41 cellular contexts compared by ENCODE assay signal in genomic region chr20:52874241-52874640, GRCh38.
"Had no signal": no experiment of that assay in that cellular context is flagged by ENCODE, and none has a peak within 500 bp of the region (broad histone marks: within the 10 kb centered on the region; RNA-seq: fewer than 3 reads in every experiment).

No MANE protein-coding gene starts in this region.

- H3K27me3 Mint-ChIP-seq: activated naive CD4-positive, alpha-beta T cell treated with anti-CD3 and anti-CD28 coated beads, Interleukin-2, amount 50 U/mL, for 24 hours; activated naive CD8-positive, alpha-beta T cell; activated naive CD8-positive, alpha-beta T cell treated with anti-CD3 and anti-CD28 coated beads for 36 hours; activated naive CD8-positive, alpha-beta T cell treated with anti-CD3 and anti-CD28 coated beads, Interleukin-2, amount 10 ng/mL, durations not matched to agents 7 days and 5 days; activated T-helper 17 cell treated with anti-CD3 and anti-CD28 coated beads, Interleukin-2, amount 50 U/mL, for 72 hours had no signal

- H3K4me3 ChIP-seq: adrenal gland, ascending aorta, body of pancreas, breast epithelium, cardiac muscle cell had no signal

- H3K27ac Mint-ChIP-seq: activated naive CD4-positive, alpha-beta T cell treated with anti-CD3 and anti-CD28 coated beads for 36 hours; activated naive CD4-positive, alpha-beta T cell treated with anti-CD3 and anti-CD28 coated beads, Interleukin-2, amount 10 ng/mL, durations not matched to agents 7 days and 5 days; activated naive CD4-positive, alpha-beta T cell treated with anti-CD3 and anti-CD28 coated beads, Interleukin-2, amount 50 U/mL, for 24 hours; activated naive CD4-positive, alpha-beta T cell treated with anti-CD3 and anti-CD28 coated beads, Interleukin-2, amount 50 U/mL, for 72 hours; activated naive CD8-positive, alpha-beta T cell; activated naive CD8-positive, alpha-beta T cell treated with anti-CD3 and anti-CD28 coated beads for 36 hours; activated naive CD8-positive, alpha-beta T cell treated with anti-CD3 and anti-CD28 coated beads, Interleukin-2, amount 10 ng/mL, durations not matched to agents 7 days and 5 days; activated naive CD8-positive, alpha-beta T cell treated with anti-CD3 and anti-CD28 coated beads, Interleukin-2, amount 50 U/mL, for 24 hours; activated T-cell treated with anti-CD3 and anti-CD28 coated beads, Interleukin-2, amount 50 U/mL, for 24 hours; activated T-cell treated with anti-CD3 and anti-CD28 coated beads, Interleukin-2, amount 50 U/mL, for 72 hours; activated T-helper 1 cell treated with anti-CD3 and anti-CD28 coated beads, Interleukin-12 subunit alpha, Interleukin-12 subunit beta, Interleukin-2, Interleukin-4 antibody, amounts not matched to agents 30 ng/mL and 10 ng/mL and 1 ng/mL, durations not matched to agents 14 hours and 24 hours and 36 hours; activated T-helper 17 cell treated with anti-CD3 and anti-CD28 coated beads, Interleukin-2, amount 50 U/mL, for 72 hours; activated T-helper 2 cell treated with anti-CD3 and anti-CD28 coated beads, Interferon-gamma antibody, Interleukin-2, Interleukin-4, amounts not matched to agents 10 μg/mL and 5 μg/mL and 100 μg/mL, durations not matched to agents 14 hours and 24 hours and 36 hours; brain had no signal

- ATAC-seq: activated naive CD4-positive, alpha-beta T cell treated with anti-CD3 and anti-CD28 coated beads, Interleukin-2, amount 50 U/mL, for 72 hours; activated naive CD8-positive, alpha-beta T cell treated with anti-CD3 and anti-CD28 coated beads, Interleukin-2, amount 50 U/mL, for 24 hours; activated T-cell treated with anti-CD3 and anti-CD28 coated beads, Interleukin-2, amount 50 U/mL, for 4 hours; activated T-cell treated with anti-CD3 and anti-CD28 coated beads, Interleukin-2, amount 50 U/mL, for 72 hours; activated T-helper 17 cell treated with anti-CD3 and anti-CD28 coated beads, Interleukin-2, amount 50 U/mL, for 72 hours; body of pancreas had no signal

- H3K36me3 Mint-ChIP-seq: activated naive CD4-positive, alpha-beta T cell treated with anti-CD3 and anti-CD28 coated beads, Interleukin-2, amount 10 ng/mL, durations not matched to agents 7 days and 5 days; activated naive CD8-positive, alpha-beta T cell; activated naive CD8-positive, alpha-beta T cell treated with anti-CD3 and anti-CD28 coated beads for 36 hours; activated naive CD8-positive, alpha-beta T cell treated with anti-CD3 and anti-CD28 coated beads, Interleukin-2, amount 10 ng/mL, durations not matched to agents 7 days and 5 days; brain had no signal

- H3K9me3 Mint-ChIP-seq: activated naive CD4-positive, alpha-beta T cell treated with anti-CD3 and anti-CD28 coated beads, Interleukin-2, amount 10 ng/mL, durations not matched to agents 7 days and 5 days; activated naive CD8-positive, alpha-beta T cell treated with anti-CD3 and anti-CD28 coated beads, Interleukin-2, amount 10 ng/mL, durations not matched to agents 7 days and 5 days; activated naive CD8-positive, alpha-beta T cell treated with anti-CD3 and anti-CD28 coated beads, Interleukin-2, amount 50 U/mL, for 24 hours; activated T-cell treated with anti-CD3 and anti-CD28 coated beads, Interleukin-2, amount 50 U/mL, for 24 hours; activated T-cell treated with anti-CD3 and anti-CD28 coated beads, Interleukin-2, amount 50 U/mL, for 4 hours; activated T-cell treated with anti-CD3 and anti-CD28 coated beads, Interleukin-2, amount 50 U/mL, for 72 hours; activated T-helper 1 cell treated with anti-CD3 and anti-CD28 coated beads, Interleukin-12 subunit alpha, Interleukin-12 subunit beta, Interleukin-2, Interleukin-4 antibody, amounts not matched to agents 30 ng/mL and 10 ng/mL and 1 ng/mL, durations not matched to agents 14 hours and 24 hours and 36 hours; activated T-helper 17 cell treated with anti-CD3 and anti-CD28 coated beads, Interleukin-2, amount 50 U/mL, for 72 hours; activated T-helper 2 cell treated with anti-CD3 and anti-CD28 coated beads, Interferon-gamma antibody, Interleukin-2, Interleukin-4, amounts not matched to agents 10 μg/mL and 5 μg/mL and 100 μg/mL, durations not matched to agents 14 hours and 24 hours and 36 hours; central memory CD8-positive, alpha-beta T cell had no signal

- FAIRE-seq: astrocyte, bronchial epithelial cell had no signal

- H3K4me3 Mint-ChIP-seq: activated naive CD4-positive, alpha-beta T cell treated with anti-CD3 and anti-CD28 coated beads for 36 hours; activated naive CD4-positive, alpha-beta T cell treated with anti-CD3 and anti-CD28 coated beads, Interleukin-2, amount 10 ng/mL, durations not matched to agents 7 days and 5 days; activated naive CD4-positive, alpha-beta T cell treated with anti-CD3 and anti-CD28 coated beads, Interleukin-2, amount 50 U/mL, for 24 hours; activated naive CD8-positive, alpha-beta T cell; activated naive CD8-positive, alpha-beta T cell treated with anti-CD3 and anti-CD28 coated beads for 36 hours; activated naive CD8-positive, alpha-beta T cell treated with anti-CD3 and anti-CD28 coated beads, Interleukin-2, amount 10 ng/mL, durations not matched to agents 7 days and 5 days; activated naive CD8-positive, alpha-beta T cell treated with anti-CD3 and anti-CD28 coated beads, Interleukin-2, amount 50 U/mL, for 24 hours; activated T-cell treated with anti-CD3 and anti-CD28 coated beads, Interleukin-2, amount 50 U/mL, for 24 hours; activated T-cell treated with anti-CD3 and anti-CD28 coated beads, Interleukin-2, amount 50 U/mL, for 4 hours; activated T-cell treated with anti-CD3 and anti-CD28 coated beads, Interleukin-2, amount 50 U/mL, for 72 hours; activated T-helper 1 cell treated with anti-CD3 and anti-CD28 coated beads, Interleukin-12 subunit alpha, Interleukin-12 subunit beta, Interleukin-2, Interleukin-4 antibody, amounts not matched to agents 30 ng/mL and 10 ng/mL and 1 ng/mL, durations not matched to agents 14 hours and 24 hours and 36 hours; activated T-helper 17 cell treated with anti-CD3 and anti-CD28 coated beads, Interleukin-2, amount 50 U/mL, for 72 hours; brain; central memory CD8-positive, alpha-beta T cell had no signal

- H3K9me3 ChIP-seq: adrenal gland, ascending aorta, body of pancreas, breast epithelium had no signal

- H3K36me3 ChIP-seq: adrenal gland, ascending aorta, brain microvascular endothelial cell, breast epithelium, cardiac muscle cell had no signal

- H3K27me3 ChIP-seq: adrenal gland, ascending aorta, body of pancreas, brain microvascular endothelial cell, breast epithelium, cardiac muscle cell had no signal

- H3K4me1 ChIP-seq: adrenal gland, ascending aorta, breast epithelium had no signal

- H3K27ac ChIP-seq: adrenal gland, ascending aorta, body of pancreas, brain microvascular endothelial cell, breast epithelium, cardiac muscle cell had no signal

- H3K4me1 Mint-ChIP-seq: activated naive CD4-positive, alpha-beta T cell treated with anti-CD3 and anti-CD28 coated beads, Interleukin-2, amount 10 ng/mL, durations not matched to agents 7 days and 5 days; activated naive CD8-positive, alpha-beta T cell treated with anti-CD3 and anti-CD28 coated beads for 36 hours; activated naive CD8-positive, alpha-beta T cell treated with anti-CD3 and anti-CD28 coated beads, Interleukin-2, amount 10 ng/mL, durations not matched to agents 7 days and 5 days; activated naive CD8-positive, alpha-beta T cell treated with anti-CD3 and anti-CD28 coated beads, Interleukin-2, amount 50 U/mL, for 24 hours; brain; central memory CD8-positive, alpha-beta T cell had no signal

- DNase-seq: activated effector memory CD4-positive, alpha-beta T cell treated with anti-CD3 and anti-CD28 coated beads, Interleukin-2, amount 50 U/mL, for 16 hours; activated effector memory CD4-positive, alpha-beta T cell treated with Interleukin-2 at 50 U/mL for 16 hours; activated gamma-delta T cell; activated gamma-delta T cell treated with Interleukin-2 at 50 U/mL for 16 hours; activated naive CD4-positive, alpha-beta T cell; activated naive CD4-positive, alpha-beta T cell treated with anti-CD3 and anti-CD28 coated beads for 36 hours; activated naive CD4-positive, alpha-beta T cell treated with anti-CD3 and anti-CD28 coated beads, Interleukin-2, amount 10 ng/mL, durations not matched to agents 7 days and 5 days; activated naive CD4-positive, alpha-beta T cell treated with anti-CD3 and anti-CD28 coated beads, Interleukin-2, amount 50 U/mL, for 16 hours; activated naive CD4-positive, alpha-beta T cell treated with Interleukin-2 at 50 U/mL for 16 hours; activated naive CD8-positive, alpha-beta T cell treated with anti-CD3 and anti-CD28 coated beads for 36 hours; activated naive CD8-positive, alpha-beta T cell treated with anti-CD3 and anti-CD28 coated beads, Interleukin-2, amount 10 ng/mL, durations not matched to agents 7 days and 5 days; activated naive CD8-positive, alpha-beta T cell treated with anti-CD3 and anti-CD28 coated beads, Interleukin-2, amount 50 U/mL, for 24 hours; activated T-cell treated with anti-CD3 and anti-CD28 coated beads for 4 hours; activated T-cell treated with anti-CD3 and anti-CD28 coated beads, Interleukin-2, amount 50 U/mL, for 1 hour; activated T-cell treated with anti-CD3 and anti-CD28 coated beads, Interleukin-2, amount 50 U/mL, for 24 hours; activated T-cell treated with anti-CD3 and anti-CD28 coated beads, Interleukin-2, amount 50 U/mL, for 4 hours; activated T-cell treated with anti-CD3 and anti-CD28 coated beads, Interleukin-2, amount 50 U/mL, for 48 hours; activated T-cell treated with anti-CD3 and anti-CD28 coated beads, Interleukin-2, amount 50 U/mL, for 72 hours; adrenal gland; amniotic stem cell; amygdala; anterior cingulate cortex; aorta; body of pancreas; brain microvascular endothelial cell; caudate nucleus; central memory CD4-positive, alpha-beta T cell; cerebellar nuclear complex had no signal
